Comparison of ENCODE assay signal across 8 cellular contexts in the genomic region with DNA sequence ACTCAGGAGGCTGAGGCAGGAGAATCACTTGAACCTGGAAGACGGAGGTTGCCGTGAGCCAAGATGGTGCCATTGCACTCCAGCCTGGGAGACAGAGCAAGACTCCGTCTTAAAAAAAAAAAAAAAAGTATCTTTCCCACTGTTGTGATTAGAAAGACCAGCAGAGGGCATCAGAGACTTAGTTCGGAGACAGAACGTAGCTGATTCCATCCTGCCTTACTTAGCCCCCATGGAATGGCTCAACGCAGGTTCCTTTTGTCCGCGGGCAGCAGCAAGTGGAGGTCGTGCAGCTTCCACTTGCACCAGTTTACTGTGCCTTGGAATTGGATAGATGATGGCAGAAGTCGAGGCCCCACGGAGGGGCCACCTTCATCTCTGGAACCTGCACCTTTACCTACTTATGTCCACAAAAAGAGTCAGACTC. TPM values are rescaled to one million over a fixed set of nuclear protein-coding genes. Genes with fewer than 3 reads are reported as not detected.
A peak's percentile ranks its signal among the peaks of the same experiment; 100 is the strongest.
DNase-seq lines count a peak whose midpoint lies in the region; ATAC-seq and TF ChIP-seq lines count a peak whose summit lies in the region.

No MANE protein-coding gene starts in this region.

- intact Hi-C loops in heart right ventricle (cut with DNase I): loop anchor here in 3 of 10 donors (5.0 to 10.0 kb wide), 3 partner anchors 68 to 191 kb away; no protein-coding TSS in a partner anchor

- H3K27me3 Mint-ChIP-seq in activated naive CD8-positive, alpha-beta T cell treated with anti-CD3 and anti-CD28 coated beads, Interleukin-2, amount 10 ng/mL, durations not matched to agents 7 days and 5 days: peaks cover 2% of the 10 kb centered on the region

- no peaks in the 10 kb centered on the region for H3K9me3 Mint-ChIP-seq in activated naive CD8-positive, alpha-beta T cell treated with anti-CD3 and anti-CD28 coated beads, Interleukin-2, amount 10 ng/mL, durations not matched to agents 7 days and 5 days

- peaks cover 11% of the 10 kb centered on the region for H3K4me1 Mint-ChIP-seq in activated naive CD8-positive, alpha-beta T cell treated with anti-CD3 and anti-CD28 coated beads, Interleukin-2, amount 10 ng/mL, durations not matched to agents 7 days and 5 days

- POLR2A ChIA-PET in activated naive CD8-positive, alpha-beta T cell treated with anti-CD3 and anti-CD28 coated beads, Interleukin-2, amount 10 ng/mL, durations not matched to agents 7 days and 5 days (lab: Charles Lee): interaction anchor here (0.6 to 1.4 kb wide), 8 partner anchors 8 to 578 kb away, joined by 3 to 5 read pairs (median 4); a partner anchor contains a TSS

- no peaks in the 10 kb centered on the region for H3K36me3 Mint-ChIP-seq in activated naive CD8-positive, alpha-beta T cell treated with anti-CD3 and anti-CD28 coated beads, Interleukin-2, amount 10 ng/mL, durations not matched to agents 7 days and 5 days

- no peak overlapping the region for H3K4me3 Mint-ChIP-seq in activated naive CD8-positive, alpha-beta T cell treated with anti-CD3 and anti-CD28 coated beads, Interleukin-2, amount 10 ng/mL, durations not matched to agents 7 days and 5 days

- H3K27me3 ChIP-seq in heart right ventricle: no peaks in the 10 kb centered on the region

- peaks cover 0 to 20% (median 0%) of the 10 kb centered on the region in 9 donors for H3K36me3 ChIP-seq in heart right ventricle

- H3K4me1 ChIP-seq in heart right ventricle: peaks cover 0 to 9% (median 3%) of the 10 kb centered on the region in 9 donors

- no peak overlapping the region for H3K27ac Mint-ChIP-seq in activated naive CD8-positive, alpha-beta T cell treated with anti-CD3 and anti-CD28 coated beads, Interleukin-2, amount 10 ng/mL, durations not matched to agents 7 days and 5 days

- H3K4me3 ChIP-seq in heart right ventricle: peak overlapping the region in 2 of 10 donors; percentile 10 to 28

- TF ChIP-seq CTCF in heart right ventricle (IDR thresholded peaks at IDR 0.05): peak; percentile 32 to 70 (median 62)

- in situ Hi-C loops in KBM-7 (cut with MboI; ENCODE audit: low pct_unique_long_range_greater_than_20kb, low sequenced_read_pairs): no loop called here

- peak overlapping the region in 1 of 10 donors; percentile 39 for H3K27ac ChIP-seq in heart right ventricle

- peak; percentile 79 for ATAC-seq in activated naive CD8-positive, alpha-beta T cell treated with anti-CD3 and anti-CD28 coated beads, Interleukin-2, amount 10 ng/mL, durations not matched to agents 7 days and 5 days (ENCODE audit: low read depth)
- peak; percentile 69 to 87 (median 77) for ATAC-seq in heart right ventricle
- ATAC-seq in GM18861 (IDR thresholded peaks at IDR 0.05; ENCODE audit: unreplicated experiment): no peak
- no peak for ATAC-seq in HG03196 (IDR thresholded peaks at IDR 0.05; ENCODE audit: unreplicated experiment)

- no peaks in the 10 kb centered on the region for H3K9me3 ChIP-seq in heart right ventricle

- 0 to 4% methylated on average over 11 of the region's 11 CpGs for WGBS in heart right ventricle, 2 donors

- peak; percentile 50 for DNase-seq in DMS53 treated with DMSO at 0.1 percent for 48 hours (lab: John Stamatoyannopoulos, UW; ENCODE audit: unreplicated experiment)
- DNase-seq in KBM-7: peak; percentile 85
- DNase-seq in NOMO-1 treated with dmso at 0.1 percent for 144 hours (lab: John Stamatoyannopoulos, UW; ENCODE audit: unreplicated experiment): peak; percentile 28
- peak; percentile 48 for DNase-seq in activated naive CD8-positive, alpha-beta T cell treated with anti-CD3 and anti-CD28 coated beads, Interleukin-2, amount 10 ng/mL, durations not matched to agents 7 days and 5 days
- peak in 1 of 2 donors; percentile 61 for DNase-seq in heart right ventricle
- DNase-seq in pulmonary artery endothelial cell (ENCODE audit: low read depth, low spot score): peak; percentile 37

RNA-seq across cellular contexts. Expression of a gene that starts 8.1 kb away (rescaled TPM):
- 10 to 100 TPM; 29.7 to 31.3 TPM for total RNA-seq in activated naive CD8-positive, alpha-beta T cell treated with anti-CD3 and anti-CD28 coated beads, Interleukin-2, amount 10 ng/mL, durations not matched to agents 7 days and 5 days
- total RNA-seq in heart right ventricle: 10 to 100 TPM; 10.8 to 16.1 (median 14.5) TPM
- 10 to 100 TPM; 15.6 to 17.3 TPM for polyA plus RNA-seq in heart right ventricle
- total RNA-seq in pulmonary artery endothelial cell: 28.7 and 38.0 TPM in 2 replicates

RNA-seq across cellular contexts. Expression of a gene that starts 8.2 kb away (rescaled TPM):
- 10 to 100 TPM; 21.7 to 24.7 TPM for total RNA-seq in activated naive CD8-positive, alpha-beta T cell treated with anti-CD3 and anti-CD28 coated beads, Interleukin-2, amount 10 ng/mL, durations not matched to agents 7 days and 5 days
- total RNA-seq in heart right ventricle: 10 to 100 TPM; 13.7 to 26.0 (median 16.9) TPM
- 10 to 100 TPM; 25.2 to 36.7 TPM for polyA plus RNA-seq in heart right ventricle
- 98.3 and 109 TPM in 2 replicates for total RNA-seq in pulmonary artery endothelial cell

RNA-seq across cellular contexts. Expression of a gene that starts 24.2 kb away (rescaled TPM):
- 100 to 1,000 TPM in 1 of 2 experiments, 10 to 100 TPM in 1; 99.9 to 107 TPM for total RNA-seq in activated naive CD8-positive, alpha-beta T cell treated with anti-CD3 and anti-CD28 coated beads, Interleukin-2, amount 10 ng/mL, durations not matched to agents 7 days and 5 days
- total RNA-seq in heart right ventricle: 10 to 100 TPM; 35.2 to 54.4 (median 42.2) TPM
- 10 to 100 TPM; 53.0 to 64.8 TPM for polyA plus RNA-seq in heart right ventricle
- 92.4 and 92.8 TPM in 2 replicates for total RNA-seq in pulmonary artery endothelial cell

Comparison
In these comparisons a context has a peak if more than half of its experiments do, and no peak if none do; other contexts are left out.
1. ATAC-seq: peak in activated naive CD8-positive, alpha-beta T cell treated with anti-CD3 and anti-CD28 coated beads, Interleukin-2, amount 10 ng/mL, durations not matched to agents 7 days and 5 days (single experiment) and heart right ventricle (8 of 8); none in GM18861 (single experiment) and HG03196 (single experiment).